ENCODE assay signal across 5 cellular contexts in genomic region chr19:8101910-8102309, GRCh38. TPM values are rescaled to one million over a fixed set of nuclear protein-coding genes. Genes with fewer than 3 reads are reported as not detected.
"Had no signal": no experiment of that assay in that cellular context is flagged by ENCODE, and none has a peak within 500 bp of the region (broad histone marks: within the 10 kb centered on the region; RNA-seq: fewer than 3 reads in every experiment).

No MANE protein-coding gene starts in this region.

RNA-seq across cellular contexts. Expression of gene FBN3, which starts 47.5 kb away (rescaled TPM):
- total RNA-seq: GM23248, H4, HFFc6 had no signal
- polyA plus RNA-seq: GM23248 had no signal

RNA-seq across cellular contexts. Expression of gene CCL25, which starts 49.4 kb away (rescaled TPM):
- total RNA-seq: GM23248, H1, H4, H9, HFFc6 had no signal
- polyA plus RNA-seq: GM23248 had no signal
